28 cellular contexts compared by ENCODE assay signal in the genomic region with DNA sequence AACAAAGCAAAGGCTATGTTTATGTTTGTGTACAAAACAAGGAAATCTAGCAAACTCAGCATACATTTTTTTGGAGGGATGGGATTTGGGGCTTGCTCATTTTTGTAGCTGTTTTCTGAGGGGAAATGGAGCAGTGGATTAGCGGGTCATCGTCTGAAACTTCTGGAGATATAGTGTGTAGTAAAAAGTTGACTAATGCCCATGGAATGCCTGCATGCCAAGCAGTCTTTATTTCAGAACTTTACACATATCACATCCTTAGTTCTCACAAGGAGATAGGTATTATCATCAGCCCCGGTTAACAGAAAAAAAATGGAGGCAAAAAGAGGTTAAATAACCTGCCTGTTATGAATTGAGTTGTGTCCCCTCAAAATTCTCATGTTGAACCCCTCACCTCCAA. TPM values are rescaled to one million over a fixed set of nuclear protein-coding genes. Genes with fewer than 3 reads are reported as not detected.
A peak's percentile ranks its signal among the peaks of the same experiment; 100 is the strongest.
DNase-seq lines count a peak whose midpoint lies in the region; ATAC-seq, FAIRE-seq and TF ChIP-seq lines count a peak whose summit lies in the region.
"Had no signal": no experiment of that assay in that cellular context is flagged by ENCODE, and none has a peak within 500 bp of the region (broad histone marks: within the 10 kb centered on the region; RNA-seq: fewer than 3 reads in every experiment).

No MANE protein-coding gene starts in this region.

- H2AFZ ChIP-seq in smooth muscle cell (ENCODE audit: low read depth): no peak overlapping the region
- H2AFZ ChIP-seq: GM23248 had no signal

- no peaks in the 10 kb centered on the region for H3K27me3 ChIP-seq in smooth muscle cell (ENCODE audit: low read depth)
- no peaks in the 10 kb centered on the region for H3K27me3 ChIP-seq in mesendoderm (ENCODE audit: insufficient read depth, low read length, poor library complexity)
- H3K27me3 ChIP-seq: BLaER1 treated with 17β-estradiol and CSF1 and Interleukin-3, amounts not matched to agents 10 nM and 100 nM; SJSA1 had no signal

- no peak for FAIRE-seq in kidney (lab: Jason Lieb, UNC)
- FAIRE-seq: A204.1, GM12892 had no signal

- TF ChIP-seq CTCF in epithelial cell of esophagus (IDR thresholded peaks at IDR 0.05; ENCODE audit: insufficient read depth, low read depth, low read length, missing control alignments) (no peak), smooth muscle cell (IDR thresholded peaks at IDR 0.05; ENCODE audit: borderline replicate concordance, insufficient read depth, poor library complexity, severe bottlenecking) (no peak), kidney (IDR thresholded peaks at IDR 0.05; ENCODE audit: borderline replicate concordance, extremely low read depth, insufficient read depth) (no peak)

- H3K4me3 ChIP-seq in epithelial cell of esophagus (ENCODE audit: low read length) (no peak overlapping the region), smooth muscle cell (no peak overlapping the region), kidney (ENCODE audit: low read length in 2 of 2) (no peak overlapping the region), mesendoderm (ENCODE audit: low read length) (no peak overlapping the region)
- H3K4me3 ChIP-seq: BLaER1 treated with 17β-estradiol and CSF1 and Interleukin-3, amounts not matched to agents 10 nM and 100 nM; GM23248; SJSA1 had no signal

- H3K27ac ChIP-seq in smooth muscle cell (ENCODE audit: low read depth): no peak overlapping the region
- H3K27ac ChIP-seq in kidney (ENCODE audit: low read depth in 2 of 2, low read length in 2 of 2): no peak overlapping the region
- H3K27ac ChIP-seq in mesendoderm (ENCODE audit: low read depth, low read length): no peak overlapping the region
- H3K27ac ChIP-seq: BLaER1 treated with 17β-estradiol and CSF1 and Interleukin-3, amounts not matched to agents 10 nM and 100 nM; GM23248; SJSA1 had no signal

- H3K9ac ChIP-seq in smooth muscle cell (ENCODE audit: low read depth) (no peak overlapping the region), kidney (ENCODE audit: low read length in 2 of 2) (no peak overlapping the region), mesendoderm (ENCODE audit: low read length) (no peak overlapping the region)
- H3K9ac ChIP-seq: BLaER1 treated with 17β-estradiol and CSF1 and Interleukin-3, amounts not matched to agents 10 nM and 100 nM; GM23248 had no signal

- H2BK5ac ChIP-seq in mesendoderm (ENCODE audit: low read length): no peak overlapping the region

- H3F3A ChIP-seq in smooth muscle cell (ENCODE audit: low read depth): no peaks in the 10 kb centered on the region

- H3K4ac ChIP-seq in mesendoderm (ENCODE audit: low read depth, low read length): no peak overlapping the region

- no peak overlapping the region for H3K18ac ChIP-seq in mesendoderm (ENCODE audit: low read length)

- WGBS in smooth muscle cell (ENCODE audit: low lambda C conversion rate): 14% methylated on average over 3 of the region's 3 CpGs
- WGBS in mesendoderm (ENCODE audit: extremely low coverage, insufficient coverage, low lambda C conversion rate): no CpG with 5 or more reads among the region's 3 CpGs

- H2BK120ac ChIP-seq in mesendoderm (ENCODE audit: low read depth, low read length): no peak overlapping the region

- H3K23ac ChIP-seq in mesendoderm (ENCODE audit: low read length): no peak overlapping the region

- no peaks in the 10 kb centered on the region for H4K20me1 ChIP-seq in smooth muscle cell (ENCODE audit: low read depth)
- H4K20me1 ChIP-seq: BLaER1 treated with 17β-estradiol and CSF1 and Interleukin-3, amounts not matched to agents 10 nM and 100 nM had no signal

- no peak overlapping the region for H4K5ac ChIP-seq in mesendoderm (ENCODE audit: low read length)

- intact Hi-C loops in kidney (cut with DNase I): no loop called here

- H3K4me2 ChIP-seq in smooth muscle cell (peak overlapping the region; percentile 45), mesendoderm (ENCODE audit: low read length) (no peak overlapping the region)
- H3K4me2 ChIP-seq: BLaER1 treated with 17β-estradiol and CSF1 and Interleukin-3, amounts not matched to agents 10 nM and 100 nM had no signal

- H3K36me3 ChIP-seq in smooth muscle cell (ENCODE audit: low read depth): no peaks in the 10 kb centered on the region
- no peaks in the 10 kb centered on the region for H3K36me3 ChIP-seq in kidney (ENCODE audit: control insufficient read depth in 1 of 2, insufficient read depth in 2 of 2, low read length in 2 of 2)
- no peaks in the 10 kb centered on the region for H3K36me3 ChIP-seq in mesendoderm (ENCODE audit: control insufficient read depth, insufficient read depth, low read length)
- H3K36me3 ChIP-seq: BLaER1 treated with 17β-estradiol and CSF1 and Interleukin-3, amounts not matched to agents 10 nM and 100 nM; SJSA1 had no signal

- H3K79me2 ChIP-seq in smooth muscle cell (ENCODE audit: low read depth) (no peaks in the 10 kb centered on the region), mesendoderm (ENCODE audit: control insufficient read depth, insufficient read depth, low read length) (no peaks in the 10 kb centered on the region)

- DNase-seq in Daoy (ENCODE audit: low read depth): peak; percentile 31
- DNase-seq in NCI-H226: peak; percentile 39
- peak; percentile 41 for DNase-seq in epithelial cell of esophagus (ENCODE audit: low read depth)
- no peak for DNase-seq in smooth muscle cell (lab: John Stamatoyannopoulos, UW; ENCODE audit: unreplicated experiment)
- DNase-seq in kidney: no peak
- no peak for DNase-seq in mesendoderm
- no peak for DNase-seq in C1 segment of cervical spinal cord (lab: John Stamatoyannopoulos, UW)
- DNase-seq: AML-193; CD4-positive, alpha-beta memory T cell; COR-L47; DMS53; GM23248; H9; IMR-90; KG1; MM.1S; NCI-H1417; NCI-H1694; NCI-H2029 treated with DMSO at 0.1 percent for 48 hours; NCI-H526 treated with DMSO at 0.1 percent for 48 hours; Right ventricle myocardium superior; RPMI8226 had no signal

- H3K4me1 ChIP-seq in smooth muscle cell (ENCODE audit: low read depth): no peaks in the 10 kb centered on the region
- H3K4me1 ChIP-seq in kidney (ENCODE audit: control insufficient read depth in 1 of 2, insufficient read depth in 1 of 2, low read depth in 1 of 2, low read length in 2 of 2): no peaks in the 10 kb centered on the region
- H3K4me1 ChIP-seq in mesendoderm (ENCODE audit: control insufficient read depth, low read depth, low read length): no peaks in the 10 kb centered on the region
- H3K4me1 ChIP-seq: SJSA1 had no signal

- no peak overlapping the region for H2BK15ac ChIP-seq in mesendoderm (replicated peaks; ENCODE audit: low read depth)

- H3K79me1 ChIP-seq in mesendoderm (ENCODE audit: low read length): no peaks in the 10 kb centered on the region

- H2AK5ac ChIP-seq in mesendoderm (ENCODE audit: low read length): no peak overlapping the region

- H4K8ac ChIP-seq in mesendoderm (ENCODE audit: low read depth, low read length): no peak overlapping the region

- ATAC-seq in HG02678 (IDR thresholded peaks at IDR 0.05; ENCODE audit: unreplicated experiment): no peak

- H3K56ac ChIP-seq in mesendoderm (ENCODE audit: low read length): no peak overlapping the region

- H3K9me3 ChIP-seq in smooth muscle cell (replicated peaks; ENCODE audit: low read depth) (no peaks in the 10 kb centered on the region), kidney (ENCODE audit: control insufficient read depth in 1 of 2, low read length in 2 of 2) (no peaks in the 10 kb centered on the region)
- H3K9me3 ChIP-seq: BLaER1 treated with 17β-estradiol and CSF1 and Interleukin-3, amounts not matched to agents 10 nM and 100 nM; SJSA1 had no signal

RNA-seq across cellular contexts. Expression of a gene that starts 47.1 kb away (rescaled TPM):
- total RNA-seq in Daoy (2014; rRNA removed; shearing (Covaris generic)): not detected in 2 replicates
- total RNA-seq in smooth muscle cell (0.27 and 2.4 TPM in 2 replicates), kidney (3.7 TPM)
- polyA plus RNA-seq in smooth muscle cell (0.46 and 0.50 TPM in 2 replicates), kidney (ENCODE audit: insufficient read depth, low read depth, low replicate concordance) (0.49 TPM)
- 0.01 TPM for polyA plus RNA-seq in mesendoderm (2013, experiment 1 of 2)
- 0.04 TPM for polyA plus RNA-seq in mesendoderm (2013, experiment 2 of 2)
- total RNA-seq: GM23248, NCI-H460, SJSA1 had no signal
- polyA plus RNA-seq: GM23248, IMR-90 had no signal

Comparison
In these comparisons a context has a peak if more than half of its experiments do, and no peak if none do; other contexts are left out.
1. DNase-seq: peak in Daoy (single experiment), NCI-H226 (single experiment) and epithelial cell of esophagus (single experiment); none in smooth muscle cell (single experiment), kidney (single experiment), mesendoderm (single experiment) and C1 segment of cervical spinal cord (0 of 14).